ENCODE assay signal across 20 cellular contexts in the genomic region with DNA sequence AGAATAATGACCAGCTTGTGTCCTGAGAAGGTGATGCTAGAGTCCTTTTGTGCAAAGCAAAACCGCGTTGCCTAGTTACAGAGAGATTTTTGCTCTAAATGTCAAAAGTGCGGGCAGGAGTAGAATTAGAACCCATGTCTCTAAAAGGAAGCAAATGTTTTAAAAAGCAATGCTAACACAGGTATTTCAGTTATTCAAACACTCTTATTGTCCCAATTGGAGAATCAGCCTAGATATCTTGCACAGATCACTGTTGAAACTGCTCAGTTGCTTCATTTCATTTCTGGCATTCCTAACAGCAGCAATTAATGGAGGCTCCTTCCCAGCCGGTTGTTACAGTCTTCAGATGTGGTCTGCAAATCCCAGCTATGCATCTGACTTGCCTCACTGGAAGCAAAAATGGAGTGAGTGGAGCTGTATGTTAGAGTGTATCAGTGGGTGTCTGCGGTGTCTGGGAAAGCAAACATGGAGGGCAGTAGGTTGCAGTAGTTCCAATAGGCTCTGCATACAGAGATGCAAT.
"Had no signal": no experiment of that assay in that cellular context is flagged by ENCODE, and none has a peak within 500 bp of the region (broad histone marks: within the 10 kb centered on the region; RNA-seq: fewer than 3 reads in every experiment).

No MANE protein-coding gene starts in this region.

- H3K4me3 Mint-ChIP-seq: dendritic cell treated with granulocyte-macrophage colony-stimulating factor and Interleukin-4, amounts not matched to agents 40 ng/mL and 50 ng/mL, for 4 days; effector memory CD8-positive, alpha-beta T cell; naive B cell; nephron had no signal

- H3K9me3 Mint-ChIP-seq: dendritic cell treated with granulocyte-macrophage colony-stimulating factor and Interleukin-4, amounts not matched to agents 40 ng/mL and 50 ng/mL, for 4 days; nephron had no signal

- DNase-seq: effector memory CD8-positive, alpha-beta T cell; foreskin melanocyte; head of caudate nucleus; left colon; left ventricle myocardium superior; mesendoderm; naive B cell; right lobe of liver; stimulated activated naive CD4-positive, alpha-beta T cell treated with Interleukin-2 at 50 U/mL for 16 hours; thyroid gland; upper lobe of left lung; uterus had no signal

- H3K4me3 ChIP-seq: esophagus muscularis mucosa, hepatocyte, lung, prostate gland, right lobe of liver, thyroid gland, upper lobe of left lung, uterus had no signal

- H3K27ac ChIP-seq: epithelial cell of prostate, esophagus muscularis mucosa, hepatocyte, parathyroid adenoma, prostate gland, right lobe of liver, thyroid gland, upper lobe of left lung, uterus had no signal

- ATAC-seq: effector memory CD8-positive, alpha-beta T cell; left colon; left ventricle myocardium superior; right lobe of liver had no signal

- H3K4me1 Mint-ChIP-seq: naive B cell had no signal

- H3K9me3 ChIP-seq: esophagus muscularis mucosa, prostate gland, right lobe of liver, thyroid gland, upper lobe of left lung, uterus had no signal

- H3K4me1 ChIP-seq: esophagus muscularis mucosa, parathyroid adenoma, prostate gland, right lobe of liver, thyroid gland, uterus had no signal

- H3K36me3 Mint-ChIP-seq: naive B cell had no signal

- H3K36me3 ChIP-seq: esophagus muscularis mucosa, prostate gland, right lobe of liver, thyroid gland, upper lobe of left lung, uterus had no signal

- H3K9ac ChIP-seq: parathyroid adenoma had no signal

- H3K27me3 ChIP-seq: esophagus muscularis mucosa, hepatocyte, right lobe of liver, thyroid gland, upper lobe of left lung had no signal

- H3K79me2 ChIP-seq: hepatocyte, parathyroid adenoma had no signal

- H2AFZ ChIP-seq: hepatocyte, parathyroid adenoma had no signal

- H3K27me3 Mint-ChIP-seq: dendritic cell treated with granulocyte-macrophage colony-stimulating factor and Interleukin-4, amounts not matched to agents 40 ng/mL and 50 ng/mL, for 4 days; effector memory CD8-positive, alpha-beta T cell; naive B cell had no signal

- H3K4me2 ChIP-seq: hepatocyte had no signal

- H3K27ac Mint-ChIP-seq: dendritic cell treated with granulocyte-macrophage colony-stimulating factor and Interleukin-4, amounts not matched to agents 40 ng/mL and 50 ng/mL, for 4 days; effector memory CD8-positive, alpha-beta T cell; naive B cell; nephron had no signal
